In genomic region chr7:47358944-47359588, GRCh38 we compare ENCODE assay signal across 16 cellular contexts.
"Had no signal": no experiment of that assay in that cellular context is flagged by ENCODE, and none has a peak within 500 bp of the region (broad histone marks: within the 10 kb centered on the region; RNA-seq: fewer than 3 reads in every experiment).

No MANE protein-coding gene starts in this region.

- H3K9me3 ChIP-seq: body of pancreas, suprapubic skin, upper lobe of right lung had no signal

- H3K4me2 ChIP-seq: neural progenitor cell had no signal

- H3K4me3 ChIP-seq: body of pancreas, neural progenitor cell, suprapubic skin, upper lobe of right lung had no signal

- ATAC-seq: body of pancreas; effector memory CD8-positive, alpha-beta T cell; T-helper 17 cell; upper lobe of right lung had no signal

- DNase-seq: activated CD4-positive, alpha-beta T cell treated with anti-CD3 and anti-CD28 coated beads, Interleukin-2, amount 10 ng/mL, durations not matched to agents 7 days and 5 days; activated CD4-positive, CD25-positive, alpha-beta regulatory T cell; activated effector memory CD4-positive, alpha-beta T cell treated with Interleukin-2 at 50 U/mL for 16 hours; amniotic stem cell; effector memory CD8-positive, alpha-beta T cell; hippocampal formation; kidney glomerular epithelial cell; stimulated activated CD4-positive, alpha-beta T cell treated with anti-CD3 and anti-CD28 coated beads, Interleukin-2, amount 100 ng/mL, for 24 hours; stimulated activated naive CD4-positive, alpha-beta T cell treated with Interleukin-2 at 50 U/mL for 16 hours; T-helper 17 cell; upper lobe of right lung had no signal

- H3K27me3 ChIP-seq: body of pancreas, neural progenitor cell, suprapubic skin, upper lobe of right lung had no signal

- H3K9ac ChIP-seq: neural progenitor cell, parathyroid adenoma had no signal

- H3K36me3 ChIP-seq: neural progenitor cell, suprapubic skin had no signal

- H3K27ac ChIP-seq: body of pancreas, epithelial cell of prostate, neural progenitor cell, parathyroid adenoma, suprapubic skin, upper lobe of right lung had no signal

- H3K4me1 ChIP-seq: neural progenitor cell, upper lobe of right lung had no signal

- H2AFZ ChIP-seq: neural progenitor cell, parathyroid adenoma had no signal
